1 cellular context compared by ENCODE assay signal in genomic region chr13:110266431-110266809, GRCh38.
TF ChIP-seq lines count a peak whose summit lies in the region.

No MANE protein-coding gene starts in this region.

TF ChIP-seq in GM23338, 12 proteins besides CTCF, POLR2A, EP300 and RAD21:
- TF ChIP-seq, protein P1, sequence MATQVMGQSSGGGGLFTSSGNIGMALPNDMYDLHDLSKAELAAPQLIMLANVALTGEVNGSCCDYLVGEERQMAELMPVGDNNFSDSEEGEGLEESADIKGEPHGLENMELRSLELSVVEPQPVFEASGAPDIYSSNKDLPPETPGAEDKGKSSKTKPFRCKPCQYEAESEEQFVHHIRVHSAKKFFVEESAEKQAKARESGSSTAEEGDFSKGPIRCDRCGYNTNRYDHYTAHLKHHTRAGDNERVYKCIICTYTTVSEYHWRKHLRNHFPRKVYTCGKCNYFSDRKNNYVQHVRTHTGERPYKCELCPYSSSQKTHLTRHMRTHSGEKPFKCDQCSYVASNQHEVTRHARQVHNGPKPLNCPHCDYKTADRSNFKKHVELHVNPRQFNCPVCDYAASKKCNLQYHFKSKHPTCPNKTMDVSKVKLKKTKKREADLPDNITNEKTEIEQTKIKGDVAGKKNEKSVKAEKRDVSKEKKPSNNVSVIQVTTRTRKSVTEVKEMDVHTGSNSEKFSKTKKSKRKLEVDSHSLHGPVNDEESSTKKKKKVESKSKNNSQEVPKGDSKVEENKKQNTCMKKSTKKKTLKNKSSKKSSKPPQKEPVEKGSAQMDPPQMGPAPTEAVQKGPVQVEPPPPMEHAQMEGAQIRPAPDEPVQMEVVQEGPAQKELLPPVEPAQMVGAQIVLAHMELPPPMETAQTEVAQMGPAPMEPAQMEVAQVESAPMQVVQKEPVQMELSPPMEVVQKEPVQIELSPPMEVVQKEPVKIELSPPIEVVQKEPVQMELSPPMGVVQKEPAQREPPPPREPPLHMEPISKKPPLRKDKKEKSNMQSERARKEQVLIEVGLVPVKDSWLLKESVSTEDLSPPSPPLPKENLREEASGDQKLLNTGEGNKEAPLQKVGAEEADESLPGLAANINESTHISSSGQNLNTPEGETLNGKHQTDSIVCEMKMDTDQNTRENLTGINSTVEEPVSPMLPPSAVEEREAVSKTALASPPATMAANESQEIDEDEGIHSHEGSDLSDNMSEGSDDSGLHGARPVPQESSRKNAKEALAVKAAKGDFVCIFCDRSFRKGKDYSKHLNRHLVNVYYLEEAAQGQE (IDR thresholded peaks at IDR 0.05; ENCODE audit: unreplicated experiment), result no peak
